ENCODE assay signal across 14 cellular contexts in genomic region chr4:123232439-123232838, GRCh38.
DNase-seq lines count a peak whose midpoint lies in the region; ATAC-seq, FAIRE-seq and TF ChIP-seq lines count a peak whose summit lies in the region.
"Had no signal": no experiment of that assay in that cellular context is flagged by ENCODE, and none has a peak within 500 bp of the region (broad histone marks: within the 10 kb centered on the region; RNA-seq: fewer than 3 reads in every experiment).

No MANE protein-coding gene starts in this region.

- no peak overlapping the region for H3K4me3 Mint-ChIP-seq in nephron
- no peak overlapping the region for H3K4me3 Mint-ChIP-seq in activated CD4-positive, alpha-beta T cell treated with anti-CD3 and anti-CD28 coated beads, Interleukin-2, amount 10 ng/mL, durations not matched to agents 24 days and 14 days

- FAIRE-seq in D721Med (lab: Jason Lieb, UNC), result peak; percentile 32
- FAIRE-seq in bronchial epithelial cell (lab: Jason Lieb, UNC), result no peak

- ATAC-seq in GM19035 (IDR thresholded peaks at IDR 0.05; ENCODE audit: unreplicated experiment), result no peak
- ATAC-seq: naive thymus-derived CD8-positive, alpha-beta T cell had no signal

- TF ChIP-seq CTCF in D721Med (IDR thresholded peaks at IDR 0.05; ENCODE audit: insufficient read depth, missing control alignments) (no peak), bronchial epithelial cell (IDR thresholded peaks at IDR 0.05; ENCODE audit: insufficient read depth, low read length, severe bottlenecking) (no peak), nephron (IDR thresholded peaks at IDR 0.05; ENCODE audit: unreplicated experiment in 3 of 3) (no peak)

- H3K27me3 Mint-ChIP-seq in nephron (ENCODE audit: low read depth), result no peaks in the 10 kb centered on the region
- no peaks in the 10 kb centered on the region for H3K27me3 Mint-ChIP-seq in activated CD4-positive, alpha-beta T cell treated with anti-CD3 and anti-CD28 coated beads, Interleukin-2, amount 10 ng/mL, durations not matched to agents 24 days and 14 days
- H3K27me3 Mint-ChIP-seq: naive thymus-derived CD8-positive, alpha-beta T cell had no signal

- DNase-seq in D721Med (ENCODE audit: insufficient read length, low spot score) (no peak), NCI-H226 (peak; percentile 20), bronchial epithelial cell (ENCODE audit: low read depth) (peak; percentile 55)
- DNase-seq in activated CD4-positive, alpha-beta T cell treated with anti-CD3 and anti-CD28 coated beads, Interleukin-2, amount 10 ng/mL, durations not matched to agents 24 days and 14 days, result no peak
- no peak for DNase-seq in activated naive CD4-positive, alpha-beta T cell (lab: John Stamatoyannopoulos, UW)
- no peak for DNase-seq in activated CD4-positive, alpha-beta T cell treated with anti-CD3 and anti-CD28 coated beads, Interleukin-2, amount 50 U/mL, for 48 hours
- DNase-seq: adrenal gland; left cardiac atrium; naive thymus-derived CD8-positive, alpha-beta T cell; NCI-H146; NCI-H526; sigmoid colon had no signal

- H3K4me3 ChIP-seq in bronchial epithelial cell (ENCODE audit: low read depth, low read length), result no peak overlapping the region
- H3K4me3 ChIP-seq: adrenal gland, sigmoid colon had no signal

- H3K27ac Mint-ChIP-seq in nephron, result peak overlapping the region; percentile 16 to 49 (median 16)
- H3K27ac Mint-ChIP-seq in activated CD4-positive, alpha-beta T cell treated with anti-CD3 and anti-CD28 coated beads, Interleukin-2, amount 10 ng/mL, durations not matched to agents 24 days and 14 days, result no peak overlapping the region
- H3K27ac Mint-ChIP-seq: naive thymus-derived CD8-positive, alpha-beta T cell had no signal

- no peaks in the 10 kb centered on the region for H3K36me3 ChIP-seq in bronchial epithelial cell (ENCODE audit: control insufficient read depth, insufficient read depth, low read length)
- H3K36me3 ChIP-seq: adrenal gland, sigmoid colon had no signal

- no peaks in the 10 kb centered on the region for H3K27me3 ChIP-seq in bronchial epithelial cell (ENCODE audit: control insufficient read depth, insufficient read depth, low read length)
- H3K27me3 ChIP-seq: adrenal gland, sigmoid colon had no signal

- peaks cover 6% of the 10 kb centered on the region for H3K9me3 Mint-ChIP-seq in nephron
- H3K9me3 Mint-ChIP-seq in activated CD4-positive, alpha-beta T cell treated with anti-CD3 and anti-CD28 coated beads, Interleukin-2, amount 10 ng/mL, durations not matched to agents 24 days and 14 days, result peaks cover 12% of the 10 kb centered on the region

- peaks cover 40% of the 10 kb centered on the region for H3K4me1 Mint-ChIP-seq in nephron
- H3K4me1 Mint-ChIP-seq in activated CD4-positive, alpha-beta T cell treated with anti-CD3 and anti-CD28 coated beads, Interleukin-2, amount 10 ng/mL, durations not matched to agents 24 days and 14 days, result peaks cover 4% of the 10 kb centered on the region

- H3K36me3 Mint-ChIP-seq in nephron (ENCODE audit: low read depth), result peaks cover 11% of the 10 kb centered on the region
- peaks cover 5% of the 10 kb centered on the region for H3K36me3 Mint-ChIP-seq in activated CD4-positive, alpha-beta T cell treated with anti-CD3 and anti-CD28 coated beads, Interleukin-2, amount 10 ng/mL, durations not matched to agents 24 days and 14 days (ENCODE audit: low read depth)

- intact Hi-C loops in activated CD4-positive, alpha-beta T cell treated with anti-CD3 and anti-CD28 coated beads, Interleukin-2, amount 10 ng/mL, durations not matched to agents 24 days and 14 days (cut with micrococcal nuclease), result no loop called here

Comparison
In these comparisons a context has a peak if more than half of its experiments do, and no peak if none do; other contexts are left out.
1. DNase-seq: peak in NCI-H226 (single experiment) and bronchial epithelial cell (single experiment); none in D721Med (single experiment), activated CD4-positive, alpha-beta T cell treated with anti-CD3 and anti-CD28 coated beads, Interleukin-2, amount 10 ng/mL, durations not matched to agents 24 days and 14 days (single experiment), activated naive CD4-positive, alpha-beta T cell (0 of 4) and activated CD4-positive, alpha-beta T cell treated with anti-CD3 and anti-CD28 coated beads, Interleukin-2, amount 50 U/mL, for 48 hours (0 of 2).